ENCODE assay signal across 15 cellular contexts in the genomic region with DNA sequence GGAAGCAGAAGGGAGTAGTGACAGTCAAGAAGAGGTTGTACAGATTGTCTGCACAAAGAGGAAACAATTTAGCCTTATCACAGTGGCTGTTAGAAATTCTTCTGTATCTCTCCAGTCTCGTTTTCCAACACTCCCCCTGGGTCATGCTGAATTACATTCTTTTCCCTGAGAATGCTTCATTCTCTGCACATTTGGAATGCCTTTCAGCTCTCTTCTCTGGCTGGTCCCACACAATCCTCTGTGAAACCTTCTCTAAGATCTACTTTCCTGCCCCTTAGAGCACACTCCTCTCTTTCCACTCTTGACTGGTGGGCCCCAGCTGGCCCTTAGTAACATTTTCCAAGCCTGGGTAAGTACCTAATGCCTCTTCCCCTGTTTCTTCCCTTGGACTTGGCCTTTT. TPM values are rescaled to one million over a fixed set of nuclear protein-coding genes. Genes with fewer than 3 reads are reported as not detected.
DNase-seq lines count a peak whose midpoint lies in the region; ATAC-seq, FAIRE-seq and TF ChIP-seq lines count a peak whose summit lies in the region.
"Had no signal": no experiment of that assay in that cellular context is flagged by ENCODE, and none has a peak within 500 bp of the region (broad histone marks: within the 10 kb centered on the region; RNA-seq: fewer than 3 reads in every experiment).

No MANE protein-coding gene starts in this region.

- H3K4me1 ChIP-seq in CD4-positive, CD25-positive, alpha-beta regulatory T cell (ENCODE audit: control insufficient read depth, insufficient read depth, low read length, poor library complexity, severe bottlenecking) = peaks cover 8% of the 10 kb centered on the region
- H3K4me1 ChIP-seq in HEK293 (ENCODE audit: control insufficient read depth, insufficient read depth, low read length) = no peaks in the 10 kb centered on the region
- no peaks in the 10 kb centered on the region for H3K4me1 ChIP-seq in naive thymus-derived CD4-positive, alpha-beta T cell (ENCODE audit: control insufficient read depth in 2 of 2, insufficient read depth in 2 of 2, low read length in 2 of 2)

- H3K9me3 Mint-ChIP-seq in CD4-positive, CD25-positive, alpha-beta regulatory T cell = no peaks in the 10 kb centered on the region
- peaks cover 0 to 2% (median 0%) of the 10 kb centered on the region in 11 donors for H3K9me3 Mint-ChIP-seq in naive thymus-derived CD4-positive, alpha-beta T cell

- no peak for FAIRE-seq in frontal cortex (lab: Jason Lieb, UNC)

- H3K4me3 ChIP-seq in CD4-positive, CD25-positive, alpha-beta regulatory T cell (ENCODE audit: low read depth, low read length) = no peak overlapping the region
- no peak overlapping the region for H3K4me3 ChIP-seq in HEK293 (ENCODE audit: low read depth, low read length)
- H3K4me3 ChIP-seq in naive thymus-derived CD4-positive, alpha-beta T cell (ENCODE audit: low read length) = no peak overlapping the region
- H3K4me3 ChIP-seq: adrenal gland, K562 had no signal

- H3K4me1 Mint-ChIP-seq in CD4-positive, CD25-positive, alpha-beta regulatory T cell = peaks cover 10 to 28% (median 19%) of the 10 kb centered on the region in 4 donors
- H3K4me1 Mint-ChIP-seq in naive thymus-derived CD4-positive, alpha-beta T cell = peaks cover 17 to 38% (median 27%) of the 10 kb centered on the region in 7 donors

- POLR2A ChIA-PET in HEK293 (lab: Yijun Ruan, JAX) = no interaction called here
- POLR2A ChIA-PET in naive thymus-derived CD4-positive, alpha-beta T cell (lab: Charles Lee) = interaction anchor here (8.0 kb wide), 1 partner anchor 11 kb away, joined by 111 read pairs; a partner anchor contains a TSS

- H3K9me3 ChIP-seq in CD4-positive, CD25-positive, alpha-beta regulatory T cell (ENCODE audit: control insufficient read depth in 2 of 2, low read length in 2 of 2) = no peaks in the 10 kb centered on the region
- no peaks in the 10 kb centered on the region for H3K9me3 ChIP-seq in HEK293 (ENCODE audit: control insufficient read depth, insufficient read depth, low read depth, low read length)
- no peaks in the 10 kb centered on the region for H3K9me3 ChIP-seq in naive thymus-derived CD4-positive, alpha-beta T cell (ENCODE audit: control insufficient read depth in 2 of 3, low read length in 3 of 3)
- H3K9me3 ChIP-seq: adrenal gland had no signal

- H3K4me3 Mint-ChIP-seq in CD4-positive, CD25-positive, alpha-beta regulatory T cell = peak overlapping the region in 1 of 4 donors; percentile 27
- H3K4me3 Mint-ChIP-seq in naive thymus-derived CD4-positive, alpha-beta T cell = peak overlapping the region in 1 of 10 donors; percentile 11

- H3K27ac Mint-ChIP-seq in CD4-positive, CD25-positive, alpha-beta regulatory T cell = peak overlapping the region in 2 of 3 donors; percentile 76 to 87
- H3K27ac Mint-ChIP-seq in naive thymus-derived CD4-positive, alpha-beta T cell = peak overlapping the region; percentile 4 to 83 (median 60)

- intact Hi-C loops in naive thymus-derived CD4-positive, alpha-beta T cell (cut with micrococcal nuclease) = no loop called here

- H3K27me3 ChIP-seq in CD4-positive, CD25-positive, alpha-beta regulatory T cell (ENCODE audit: control insufficient read depth, insufficient read depth, low read length) = no peaks in the 10 kb centered on the region
- H3K27me3 ChIP-seq in naive thymus-derived CD4-positive, alpha-beta T cell (ENCODE audit: control insufficient read depth in 2 of 2, insufficient read depth in 2 of 2, low read length in 2 of 2) = no peaks in the 10 kb centered on the region
- H3K27me3 ChIP-seq: adrenal gland had no signal

- H3K36me3 Mint-ChIP-seq in CD4-positive, CD25-positive, alpha-beta regulatory T cell = peaks cover 37% of the 10 kb centered on the region
- peaks cover 9 to 30% (median 17%) of the 10 kb centered on the region in 5 donors for H3K36me3 Mint-ChIP-seq in naive thymus-derived CD4-positive, alpha-beta T cell

- no peak for DNase-seq in CD4-positive, CD25-positive, alpha-beta regulatory T cell
- DNase-seq in amniotic epithelial cell (ENCODE audit: low read depth) (peak; percentile 52), frontal cortex (ENCODE audit: low spot score in 2 of 2) (no peak), ureter (ENCODE audit: low spot score) (no peak), NCI-H2029 (lab: John Stamatoyannopoulos, UW) (no peak), activated gamma-delta T cell treated with Interleukin-2 at 50 U/mL for 16 hours (no peak)
- DNase-seq in naive thymus-derived CD4-positive, alpha-beta T cell = no peak
- DNase-seq: activated CD4-positive, alpha-beta T cell treated with anti-CD3 and anti-CD28 coated beads for 48 hours; effector memory CD4-positive, alpha-beta T cell; left ventricle myocardium superior; NCI-H2081 treated with DMSO at 0.1 percent for 48 hours; NK-92 treated with Interleukin-12 subunit alpha and Interleukin-12 subunit beta, amount 100 ng/mL, for 24 hours had no signal

- H3K36me3 ChIP-seq in CD4-positive, CD25-positive, alpha-beta regulatory T cell (ENCODE audit: control insufficient read depth, insufficient read depth, low read length) = peaks cover 57% of the 10 kb centered on the region
- H3K36me3 ChIP-seq in HEK293 (ENCODE audit: control insufficient read depth in 2 of 2, insufficient read depth in 1 of 2, low read length in 2 of 2) = peaks cover 8 to 72% of the 10 kb centered on the region in 2 experiments; a peak in 2 of 3 replicates
- peaks cover 4 to 51% (median 16%) of the 10 kb centered on the region in 3 experiments for H3K36me3 ChIP-seq in naive thymus-derived CD4-positive, alpha-beta T cell (ENCODE audit: control insufficient read depth in 2 of 3, insufficient read depth in 3 of 3, low read length in 3 of 3)

- TF ChIP-seq CTCF in HEK293 (tag by site-specific recombination; IDR thresholded peaks at IDR 0.05) = no peak

- no peaks in the 10 kb centered on the region for H3K27me3 Mint-ChIP-seq in CD4-positive, CD25-positive, alpha-beta regulatory T cell
- H3K27me3 Mint-ChIP-seq in naive thymus-derived CD4-positive, alpha-beta T cell = no peaks in the 10 kb centered on the region

- CTCF ChIA-PET in HEK293 (lab: Yijun Ruan, JAX) = no interaction called here
- CTCF ChIA-PET in naive thymus-derived CD4-positive, alpha-beta T cell (lab: Charles Lee) = no interaction called here

- no peak for ATAC-seq in CD4-positive, CD25-positive, alpha-beta regulatory T cell (ENCODE audit: low read depth in 2 of 2)
- ATAC-seq in naive thymus-derived CD4-positive, alpha-beta T cell = no peak

- H3K27ac ChIP-seq in CD4-positive, CD25-positive, alpha-beta regulatory T cell (ENCODE audit: insufficient read depth, low read length, poor library complexity, severe bottlenecking) = no peak overlapping the region
- H3K27ac ChIP-seq in HEK293 (ENCODE audit: extremely low read depth, low read depth, low read length) = no peak overlapping the region
- H3K27ac ChIP-seq in naive thymus-derived CD4-positive, alpha-beta T cell (ENCODE audit: low read depth, low read length) = no peak overlapping the region

TF ChIP-seq in HEK293, 187 proteins besides CTCF, POLR2A, EP300 and RAD21:
- 0 out of 2 replicates have a peak, but pooled peaks have one; percentile 30 for TF ChIP-seq ZFP69B (tag by site-specific recombination; IDR thresholded peaks at IDR 0.05)
- no peak for TF ChIP-seq TCF7L2 (IDR thresholded peaks at IDR 0.05; ENCODE audit: borderline replicate concordance, low read depth, low read length)

RNA-seq across cellular contexts. Expression of gene HMCES, which starts 25.5 kb away (rescaled TPM):
- 64.1 TPM for total RNA-seq in CD4-positive, CD25-positive, alpha-beta regulatory T cell
- 100 to 1,000 TPM in 2 of 4 donors, 10 to 100 TPM in 2; 90.9 to 115 (median 100) TPM for polyA plus RNA-seq in CD4-positive, CD25-positive, alpha-beta regulatory T cell
- 10 to 100 TPM; 45.7 to 56.4 (median 52.5) TPM for total RNA-seq in naive thymus-derived CD4-positive, alpha-beta T cell
- polyA plus RNA-seq in naive thymus-derived CD4-positive, alpha-beta T cell = 100 to 1,000 TPM in 1 of 2 donors, 10 to 100 TPM in 1; 85.3 to 135 TPM
- 21.6 TPM for total RNA-seq in frontal cortex
- 32.2 TPM for total RNA-seq in ureter

RNA-seq across cellular contexts. Expression of gene COPG1, which starts 54.7 kb away (rescaled TPM):
- total RNA-seq in CD4-positive, CD25-positive, alpha-beta regulatory T cell = 90.4 TPM
- 100 to 1,000 TPM in 1 of 4 donors, 10 to 100 TPM in 3; 67.7 to 105 (median 85.0) TPM for polyA plus RNA-seq in CD4-positive, CD25-positive, alpha-beta regulatory T cell
- total RNA-seq in naive thymus-derived CD4-positive, alpha-beta T cell = 100 to 1,000 TPM in 3 of 5 experiments, 10 to 100 TPM in 2; 83.3 to 177 (median 103) TPM
- polyA plus RNA-seq in naive thymus-derived CD4-positive, alpha-beta T cell = 10 to 100 TPM; 57.4 to 99.8 TPM
- 137 TPM for total RNA-seq in frontal cortex
- 133 TPM for total RNA-seq in ureter
